9 cellular contexts compared by ENCODE assay signal in genomic region chr12:46385439-46385838, GRCh38. TPM values are rescaled to one million over a fixed set of nuclear protein-coding genes. Genes with fewer than 3 reads are reported as not detected.
DNase-seq lines count a peak whose midpoint lies in the region; ATAC-seq and TF ChIP-seq lines count a peak whose summit lies in the region.
"Had no signal": no experiment of that assay in that cellular context is flagged by ENCODE, and none has a peak within 500 bp of the region (broad histone marks: within the 10 kb centered on the region; RNA-seq: fewer than 3 reads in every experiment).

No MANE protein-coding gene starts in this region.

- no peaks in the 10 kb centered on the region for H3K9me3 Mint-ChIP-seq in activated naive CD8-positive, alpha-beta T cell (ENCODE audit: low read depth)
- no peaks in the 10 kb centered on the region for H3K9me3 Mint-ChIP-seq in activated naive CD8-positive, alpha-beta T cell treated with anti-CD3 and anti-CD28 coated beads, Interleukin-2, amount 50 U/mL, for 24 hours
- H3K9me3 Mint-ChIP-seq in natural killer cell: no peaks in the 10 kb centered on the region
- H3K9me3 Mint-ChIP-seq: central memory CD8-positive, alpha-beta T cell had no signal

- intact Hi-C loops in ascending aorta (cut with DNase I): loop anchor here (5.0 kb wide), 1 partner anchor 172 kb away; no protein-coding TSS in a partner anchor
- intact Hi-C loops in natural killer cell (cut with micrococcal nuclease): no loop called here

- H3K36me3 ChIP-seq in ascending aorta: no peaks in the 10 kb centered on the region
- no peaks in the 10 kb centered on the region for H3K36me3 ChIP-seq in lung (ENCODE audit: control insufficient read depth in 2 of 2, insufficient read depth in 2 of 2, low read length in 2 of 2)
- no peaks in the 10 kb centered on the region for H3K36me3 ChIP-seq in upper lobe of left lung

- no peak for TF ChIP-seq EP300 in upper lobe of left lung (IDR thresholded peaks at IDR 0.05)

- no peak overlapping the region for H3K4me3 ChIP-seq in ascending aorta
- no peak overlapping the region for H3K4me3 ChIP-seq in lung
- H3K4me3 ChIP-seq in upper lobe of left lung: no peak overlapping the region

- H3K9me3 ChIP-seq in ascending aorta (no peaks in the 10 kb centered on the region), lung (ENCODE audit: control insufficient read depth in 2 of 2, insufficient read depth in 1 of 2, low read length in 1 of 2) (no peaks in the 10 kb centered on the region), upper lobe of left lung (no peaks in the 10 kb centered on the region)

- no peaks in the 10 kb centered on the region for H3K27me3 Mint-ChIP-seq in activated naive CD8-positive, alpha-beta T cell
- no peaks in the 10 kb centered on the region for H3K27me3 Mint-ChIP-seq in activated naive CD8-positive, alpha-beta T cell treated with anti-CD3 and anti-CD28 coated beads, Interleukin-2, amount 50 U/mL, for 24 hours
- no peaks in the 10 kb centered on the region for H3K27me3 Mint-ChIP-seq in natural killer cell (ENCODE audit: low read depth in 2 of 2)
- H3K27me3 Mint-ChIP-seq: central memory CD8-positive, alpha-beta T cell had no signal

- no peak overlapping the region for H3K27ac Mint-ChIP-seq in activated naive CD8-positive, alpha-beta T cell
- no peak overlapping the region for H3K27ac Mint-ChIP-seq in activated naive CD8-positive, alpha-beta T cell treated with anti-CD3 and anti-CD28 coated beads, Interleukin-2, amount 50 U/mL, for 24 hours
- H3K27ac Mint-ChIP-seq in natural killer cell: no peak overlapping the region

- H3K4me1 Mint-ChIP-seq in activated naive CD8-positive, alpha-beta T cell (ENCODE audit: low read depth): peaks cover 62% of the 10 kb centered on the region
- peaks cover 67% of the 10 kb centered on the region for H3K4me1 Mint-ChIP-seq in activated naive CD8-positive, alpha-beta T cell treated with anti-CD3 and anti-CD28 coated beads, Interleukin-2, amount 50 U/mL, for 24 hours
- peaks cover 40 to 43% of the 10 kb centered on the region in 2 donors for H3K4me1 Mint-ChIP-seq in natural killer cell

- no peak for DNase-seq in activated naive CD8-positive, alpha-beta T cell treated with anti-CD3 and anti-CD28 coated beads, Interleukin-2, amount 50 U/mL, for 24 hours
- no peak for DNase-seq in ascending aorta (ENCODE audit: low spot score in 2 of 2)
- DNase-seq in lung (ENCODE audit: low spot score): no peak
- no peak for DNase-seq in upper lobe of left lung
- DNase-seq in natural killer cell: no peak
- DNase-seq in activated CD8-positive, alpha-beta memory T cell treated with anti-CD3 and anti-CD28 coated beads, Interleukin-2, amount 50 U/mL, for 4 hours: no peak
- no peak for DNase-seq in HUDEP-2 (lab: John Stamatoyannopoulos, UW; ENCODE audit: unreplicated experiment in 76 of 76)

- no peaks in the 10 kb centered on the region for H3K36me3 Mint-ChIP-seq in activated naive CD8-positive, alpha-beta T cell
- H3K36me3 Mint-ChIP-seq in activated naive CD8-positive, alpha-beta T cell treated with anti-CD3 and anti-CD28 coated beads, Interleukin-2, amount 50 U/mL, for 24 hours (ENCODE audit: low read depth): no peaks in the 10 kb centered on the region
- H3K36me3 Mint-ChIP-seq in natural killer cell: peaks cover 2% of the 10 kb centered on the region

- H3K4me3 Mint-ChIP-seq in activated naive CD8-positive, alpha-beta T cell: peak overlapping the region; percentile 30
- H3K4me3 Mint-ChIP-seq in activated naive CD8-positive, alpha-beta T cell treated with anti-CD3 and anti-CD28 coated beads, Interleukin-2, amount 50 U/mL, for 24 hours: no peak overlapping the region
- no peak overlapping the region for H3K4me3 Mint-ChIP-seq in natural killer cell
- H3K4me3 Mint-ChIP-seq: central memory CD8-positive, alpha-beta T cell had no signal

- TF ChIP-seq POLR2A in upper lobe of left lung (IDR thresholded peaks at IDR 0.05): no peak

- peaks cover 14 to 55% of the 10 kb centered on the region in 2 donors for H3K4me1 ChIP-seq in ascending aorta
- peaks cover 3 to 21% of the 10 kb centered on the region in 2 donors for H3K4me1 ChIP-seq in lung (ENCODE audit: control insufficient read depth in 2 of 2, insufficient read depth in 2 of 2, low read length in 2 of 2)
- peaks cover 38 to 56% (median 47%) of the 10 kb centered on the region in 4 donors for H3K4me1 ChIP-seq in upper lobe of left lung

- TF ChIP-seq CTCF in ascending aorta (IDR thresholded peaks at IDR 0.05) (no peak), lung (IDR thresholded peaks at IDR 0.05; ENCODE audit: control extremely low read depth, extremely low read depth) (no peak), upper lobe of left lung (IDR thresholded peaks at IDR 0.05) (no peak), natural killer cell (IDR thresholded peaks at IDR 0.05) (no peak)

- no peaks in the 10 kb centered on the region for H3K27me3 ChIP-seq in ascending aorta
- no peaks in the 10 kb centered on the region for H3K27me3 ChIP-seq in lung (ENCODE audit: control insufficient read depth, insufficient read depth)
- H3K27me3 ChIP-seq in upper lobe of left lung: no peaks in the 10 kb centered on the region

- ATAC-seq in activated naive CD8-positive, alpha-beta T cell treated with anti-CD3 and anti-CD28 coated beads, Interleukin-2, amount 50 U/mL, for 24 hours: no peak
- ATAC-seq in lung (ENCODE audit: insufficient read depth, low FRiP score): no peak
- ATAC-seq in upper lobe of left lung (ENCODE audit: low FRiP score in 2 of 2): no peak
- ATAC-seq in natural killer cell: no peak

- peak overlapping the region; percentile 95 to 100 for H3K27ac ChIP-seq in ascending aorta
- H3K27ac ChIP-seq in lung (ENCODE audit: low read depth in 1 of 2, low read length in 1 of 2): peak overlapping the region; percentile 23 to 97
- H3K27ac ChIP-seq in upper lobe of left lung: peak overlapping the region in 3 of 4 donors; percentile 27 to 100 (median 46)

- WGBS in lung, 2 donors: 83 to 93% methylated on average over 5 of the region's 5 CpGs
- WGBS in upper lobe of left lung, 2 donors: 68 to 92% methylated on average over 5 of the region's 5 CpGs

RNA-seq across cellular contexts. Expression of gene SLC38A2, which starts 12.9 kb away (rescaled TPM):
- 384 TPM for total RNA-seq in ascending aorta
- 100 to 1,000 TPM; 173 to 258 TPM for total RNA-seq in lung
- 10 to 100 TPM; 75.0 to 82.9 TPM for polyA plus RNA-seq in lung
- total RNA-seq in upper lobe of left lung: 100 to 1,000 TPM; 104 to 409 (median 223) TPM
- total RNA-seq in natural killer cell: 100 to 1,000 TPM; 131 to 241 (median 167) TPM

Comparison
In these comparisons a context has a peak if more than half of its experiments do, and no peak if none do; other contexts are left out.
1. H3K27ac ChIP-seq: peak in every context shown above with its lines; median percentile 98 in ascending aorta; 60 in lung; 46 in upper lobe of left lung.